Comparison of ENCODE assay signal across 7 cellular contexts in genomic region chr2:214904176-214904575, GRCh38.
"Had no signal": no experiment of that assay in that cellular context is flagged by ENCODE, and none has a peak within 500 bp of the region (broad histone marks: within the 10 kb centered on the region; RNA-seq: fewer than 3 reads in every experiment).

No MANE protein-coding gene starts in this region.

- ATAC-seq: HCT116, HepG2 had no signal

- H3K4me3 ChIP-seq: HAP-1 had no signal

- H3K4me1 ChIP-seq: HAP-1 had no signal

- H3K4me3 Mint-ChIP-seq: HFFc6, IgD-negative memory B cell had no signal

- H3K4me1 Mint-ChIP-seq: IgD-negative memory B cell had no signal

- H3K27ac Mint-ChIP-seq: HFFc6, IgD-negative memory B cell had no signal

- H3K9me3 ChIP-seq: HAP-1 had no signal

- H3K9me3 Mint-ChIP-seq: HFFc6, IgD-negative memory B cell had no signal

- H3K27me3 Mint-ChIP-seq: IgD-negative memory B cell had no signal

- H3K36me3 ChIP-seq: HAP-1 had no signal

- H3K36me3 Mint-ChIP-seq: IgD-negative memory B cell had no signal

- DNase-seq: GOT3, HFFc6, KBM-7 had no signal
